ENCODE assay signal across 12 cellular contexts in the genomic region with DNA sequence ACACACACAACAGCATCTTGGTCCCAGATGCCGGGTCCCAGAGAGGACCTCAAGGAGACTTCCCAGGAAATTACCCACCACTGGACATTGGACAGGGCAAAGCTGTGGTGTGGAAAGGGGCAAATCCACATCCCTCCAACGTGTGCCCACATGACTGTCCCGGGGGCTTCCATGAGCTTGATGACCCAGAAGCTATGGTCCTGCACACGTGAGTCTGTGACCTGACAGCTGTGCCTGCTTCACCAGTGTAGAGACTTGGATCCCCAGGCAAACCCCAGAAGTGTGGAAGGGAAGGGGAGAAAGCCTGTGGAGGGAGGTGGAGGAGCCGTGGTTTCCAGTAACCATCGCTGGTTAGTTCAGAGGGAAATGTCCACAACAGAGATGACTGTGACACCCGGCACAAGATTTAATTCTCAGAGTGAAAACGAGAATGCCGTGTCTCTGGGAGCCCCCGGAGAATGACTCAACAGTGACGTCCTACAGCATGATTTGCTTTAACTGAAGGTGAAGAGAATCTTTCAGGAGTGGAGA. TPM values are rescaled to one million over a fixed set of nuclear protein-coding genes. Genes with fewer than 3 reads are reported as not detected.
DNase-seq lines count a peak whose midpoint lies in the region; ATAC-seq, FAIRE-seq and TF ChIP-seq lines count a peak whose summit lies in the region.
"Had no signal": no experiment of that assay in that cellular context is flagged by ENCODE, and none has a peak within 500 bp of the region (broad histone marks: within the 10 kb centered on the region; RNA-seq: fewer than 3 reads in every experiment).

No MANE protein-coding gene starts in this region.

- peak overlapping the region; percentile 67 for H3K27ac Mint-ChIP-seq in activated naive CD8-positive, alpha-beta T cell treated with anti-CD3 and anti-CD28 coated beads, Interleukin-2, amount 50 U/mL, for 24 hours

- no peaks in the 10 kb centered on the region for H3K9me3 Mint-ChIP-seq in activated naive CD8-positive, alpha-beta T cell treated with anti-CD3 and anti-CD28 coated beads, Interleukin-2, amount 50 U/mL, for 24 hours

- H3K27me3 Mint-ChIP-seq in activated naive CD8-positive, alpha-beta T cell treated with anti-CD3 and anti-CD28 coated beads, Interleukin-2, amount 50 U/mL, for 24 hours: peaks cover 11% of the 10 kb centered on the region

- H3K36me3 Mint-ChIP-seq in activated naive CD8-positive, alpha-beta T cell treated with anti-CD3 and anti-CD28 coated beads, Interleukin-2, amount 50 U/mL, for 24 hours (ENCODE audit: low read depth): no peaks in the 10 kb centered on the region

- peak; percentile 28 for ATAC-seq in GM19372 (IDR thresholded peaks at IDR 0.05; ENCODE audit: low read depth, unreplicated experiment)
- ATAC-seq in HG03095 (IDR thresholded peaks at IDR 0.05; ENCODE audit: unreplicated experiment): peak; percentile 45
- ATAC-seq in activated naive CD8-positive, alpha-beta T cell treated with anti-CD3 and anti-CD28 coated beads, Interleukin-2, amount 50 U/mL, for 24 hours: peak; percentile 77

- FAIRE-seq in GM12891 (lab: Jason Lieb, UNC): peak; percentile 94

- peak overlapping the region; percentile 66 for H3K4me3 Mint-ChIP-seq in activated naive CD8-positive, alpha-beta T cell treated with anti-CD3 and anti-CD28 coated beads, Interleukin-2, amount 50 U/mL, for 24 hours

- DNase-seq in GM12891 (ENCODE audit: insufficient read length, low spot score): no peak
- DNase-seq in activated naive CD8-positive, alpha-beta T cell treated with anti-CD3 and anti-CD28 coated beads, Interleukin-2, amount 50 U/mL, for 24 hours: peak; percentile 60
- DNase-seq in dedifferentiated amniotic fluid mesenchymal stem cell (ENCODE audit: extremely low spot score): no peak
- DNase-seq in NCI-H748 treated with DMSO at 0.1 percent for 48 hours (lab: John Stamatoyannopoulos, UW): no peak
- no peak for DNase-seq in G401 (ENCODE audit: low spot score)
- no peak for DNase-seq in NCI-H510A (lab: John Stamatoyannopoulos, UW)
- DNase-seq: DMS79, NCI-H82, right lobe of liver, tibial artery had no signal

- peaks cover 42% of the 10 kb centered on the region for H3K4me1 Mint-ChIP-seq in activated naive CD8-positive, alpha-beta T cell treated with anti-CD3 and anti-CD28 coated beads, Interleukin-2, amount 50 U/mL, for 24 hours

- TF ChIP-seq POLR2A in GM12891 (IDR thresholded peaks at IDR 0.05; ENCODE audit: low read depth, low read length): peak; percentile 97

- in situ Hi-C loops in G401 (cut with HindIII; ENCODE audit: low sequenced_read_pairs): no loop called here

TF ChIP-seq in GM12891, 5 proteins besides CTCF, POLR2A, EP300 and RAD21:
- TF ChIP-seq TAF1 (IDR thresholded peaks at IDR 0.05; ENCODE audit: low read depth, low read length) (peak; percentile 78; the same call in 1 of the 2 replicates), SPI1 (IDR thresholded peaks at IDR 0.05; ENCODE audit: low read depth, low read length) (peak; percentile 28), POLR2AphosphoS5 (IDR thresholded peaks at IDR 0.05; ENCODE audit: low read depth, low read length) (peak; percentile 89), PAX5 (IDR thresholded peaks at IDR 0.05; ENCODE audit: insufficient read depth, low read length, severe bottlenecking) (no peak), POU2F2 (IDR thresholded peaks at IDR 0.05; ENCODE audit: low read depth, low read length) (peak; percentile 47; the same call in 1 of the 2 replicates)
TF ChIP-seq in GM12891: peak in this region for 4.

RNA-seq across cellular contexts. Expression of gene GPR55, which starts 19.1 kb away (rescaled TPM):
- 20.8 TPM for polyA plus RNA-seq in GM12891 (2012; ENCODE audit: low read depth, missing spikeins)
- not detected in 2 replicates for total RNA-seq in G401 (2014; rRNA removed; shearing (Covaris generic))

RNA-seq across cellular contexts. Expression of gene SPATA3, which starts 51.7 kb away (rescaled TPM):
- polyA plus RNA-seq in GM12891 (2012; ENCODE audit: low read depth, missing spikeins): not detected
- not detected in 2 replicates for total RNA-seq in G401 (2014; rRNA removed; shearing (Covaris generic))
- total RNA-seq: right lobe of liver had no signal
